Comparison of ENCODE assay signal across 25 cellular contexts in genomic region chr3:56896357-56896756, GRCh38.
DNase-seq lines count a peak whose midpoint lies in the region; ATAC-seq and TF ChIP-seq lines count a peak whose summit lies in the region.
"Had no signal": no experiment of that assay in that cellular context is flagged by ENCODE, and none has a peak within 500 bp of the region (broad histone marks: within the 10 kb centered on the region; RNA-seq: fewer than 3 reads in every experiment).

No MANE protein-coding gene starts in this region.

- ATAC-seq in naive thymus-derived CD4-positive, alpha-beta T cell, result no peak
- no peak for ATAC-seq in stimulated activated memory B cell treated with anti-CD40 and anti-IgM and Interleukin-4, amounts not matched to agents 10 μg/mL and 1 μg/mL and 100 μg/mL, for 72 hours
- ATAC-seq: CD8-positive, alpha-beta T cell; GM12878 had no signal

- H3K27me3 Mint-ChIP-seq in CD4-positive, alpha-beta memory T cell, result no peaks in the 10 kb centered on the region
- H3K27me3 Mint-ChIP-seq in naive thymus-derived CD4-positive, alpha-beta T cell, result no peaks in the 10 kb centered on the region
- H3K27me3 Mint-ChIP-seq in stimulated activated memory B cell treated with anti-CD40 and anti-IgM and Interleukin-4, amounts not matched to agents 10 μg/mL and 1 μg/mL and 100 μg/mL, for 72 hours, result no peaks in the 10 kb centered on the region
- H3K27me3 Mint-ChIP-seq: CD4-positive, CD25-positive, alpha-beta regulatory T cell had no signal

- H3K4me1 ChIP-seq in CD4-positive, alpha-beta memory T cell (ENCODE audit: insufficient read depth, low read length), result peaks cover 55% of the 10 kb centered on the region
- peaks cover 10 to 39% of the 10 kb centered on the region in 2 donors for H3K4me1 ChIP-seq in naive thymus-derived CD4-positive, alpha-beta T cell (ENCODE audit: control insufficient read depth in 2 of 2, insufficient read depth in 2 of 2, low read length in 2 of 2)
- H3K4me1 ChIP-seq in prostate gland (replicated peaks), result no peaks in the 10 kb centered on the region
- H3K4me1 ChIP-seq: BE2C, Caco-2 had no signal

- intact Hi-C loops in CD4-positive, alpha-beta memory T cell (cut with micrococcal nuclease), result no loop called here
- intact Hi-C loops in naive thymus-derived CD4-positive, alpha-beta T cell (cut with micrococcal nuclease), result no loop called here
- intact Hi-C loops in prostate gland (cut with DNase I), result no loop called here

- POLR2A ChIA-PET in CD4-positive, alpha-beta memory T cell (lab: Charles Lee; ENCODE audit: partially characterized antibody), result interaction anchor here (1.0 kb wide), 1 partner anchor 24 kb away, joined by 4 read pairs; no protein-coding TSS in a partner anchor
- POLR2A ChIA-PET in naive thymus-derived CD4-positive, alpha-beta T cell (lab: Charles Lee), result interaction anchor here (0.6 kb wide), 3 partner anchors 8 to 213 kb away, joined by 3 read pairs; partner anchors contain the start of gene TASOR

- peak overlapping the region in 4 of 7 donors; percentile 3 to 22 (median 5) for H3K27ac Mint-ChIP-seq in CD4-positive, alpha-beta memory T cell
- H3K27ac Mint-ChIP-seq in naive thymus-derived CD4-positive, alpha-beta T cell, result peak overlapping the region in 5 of 9 donors; percentile 20 to 83 (median 54)
- H3K27ac Mint-ChIP-seq in stimulated activated memory B cell treated with anti-CD40 and anti-IgM and Interleukin-4, amounts not matched to agents 10 μg/mL and 1 μg/mL and 100 μg/mL, for 72 hours, result no peak overlapping the region
- H3K27ac Mint-ChIP-seq: CD14-positive monocyte; CD8-positive, alpha-beta T cell had no signal

- 43% methylated on average over 3 of the region's 3 CpGs for whole genome bisulfite sequencing in prostate gland

- H3K27ac ChIP-seq in CD4-positive, alpha-beta memory T cell (ENCODE audit: low read depth, low read length), result no peak overlapping the region
- H3K27ac ChIP-seq in naive thymus-derived CD4-positive, alpha-beta T cell (ENCODE audit: low read depth, low read length), result no peak overlapping the region
- no peak overlapping the region for H3K27ac ChIP-seq in prostate gland
- H3K27ac ChIP-seq: BLaER1 had no signal

- no peaks in the 10 kb centered on the region for H3K9me3 Mint-ChIP-seq in CD4-positive, alpha-beta memory T cell
- H3K9me3 Mint-ChIP-seq in naive thymus-derived CD4-positive, alpha-beta T cell, result no peaks in the 10 kb centered on the region
- H3K9me3 Mint-ChIP-seq in stimulated activated memory B cell treated with anti-CD40 and anti-IgM and Interleukin-4, amounts not matched to agents 10 μg/mL and 1 μg/mL and 100 μg/mL, for 72 hours, result no peaks in the 10 kb centered on the region
- H3K9me3 Mint-ChIP-seq: CD14-positive monocyte; CD4-positive, CD25-positive, alpha-beta regulatory T cell; CD8-positive, alpha-beta T cell had no signal

- no peak for DNase-seq in CD4-positive, alpha-beta memory T cell
- peak; percentile 76 for DNase-seq in LNCaP clone FGC (ENCODE audit: low read depth)
- no peak for DNase-seq in naive thymus-derived CD4-positive, alpha-beta T cell
- peak; percentile 12 for DNase-seq in prostate gland (ENCODE audit: low spot score)
- DNase-seq in activated naive CD4-positive, alpha-beta T cell (lab: John Stamatoyannopoulos, UW), result no peak
- DNase-seq in D341Med (ENCODE audit: low spot score), result no peak
- DNase-seq: 8988T; ACHN; BE2C; C1 segment of cervical spinal cord; Caco-2; Calu3; CD4-positive, CD25-positive, alpha-beta regulatory T cell; CD8-positive, alpha-beta T cell; DMS 273 treated with DMSO at 0.1 percent for 48 hours; DMS153; DMS53; DMS79; DND-41; EL; GDM1 had no signal

- TF ChIP-seq CTCF in LNCaP clone FGC (IDR thresholded peaks at IDR 0.05; ENCODE audit: control insufficient read depth, extremely low read depth, insufficient read depth) (no peak), prostate gland (IDR thresholded peaks at IDR 0.05) (no peak)

- peaks cover 13 to 24% of the 10 kb centered on the region in 2 donors for H3K36me3 Mint-ChIP-seq in CD4-positive, alpha-beta memory T cell
- H3K36me3 Mint-ChIP-seq in naive thymus-derived CD4-positive, alpha-beta T cell, result peaks cover 0 to 27% (median 9%) of the 10 kb centered on the region in 5 donors
- H3K36me3 Mint-ChIP-seq in stimulated activated memory B cell treated with anti-CD40 and anti-IgM and Interleukin-4, amounts not matched to agents 10 μg/mL and 1 μg/mL and 100 μg/mL, for 72 hours, result no peaks in the 10 kb centered on the region
- H3K36me3 Mint-ChIP-seq: CD14-positive monocyte had no signal

- H3K9me3 ChIP-seq in CD4-positive, alpha-beta memory T cell (ENCODE audit: control insufficient read depth in 1 of 2, low read length in 2 of 2), result no peaks in the 10 kb centered on the region
- no peaks in the 10 kb centered on the region for H3K9me3 ChIP-seq in naive thymus-derived CD4-positive, alpha-beta T cell (ENCODE audit: control insufficient read depth in 2 of 3, low read length in 3 of 3)
- H3K9me3 ChIP-seq in prostate gland, result no peaks in the 10 kb centered on the region
- H3K9me3 ChIP-seq: BE2C, BLaER1, Caco-2 had no signal

- CTCF ChIA-PET in CD4-positive, alpha-beta memory T cell (lab: Charles Lee; ENCODE audit: partially characterized antibody), result interaction anchor here (1.0 to 1.6 kb wide), 3 partner anchors 13 to 195 kb away, joined by 3 to 4 read pairs (median 4); no protein-coding TSS in a partner anchor
- CTCF ChIA-PET in naive thymus-derived CD4-positive, alpha-beta T cell (lab: Charles Lee), result no interaction called here

- peaks cover 52 to 81% (median 70%) of the 10 kb centered on the region in 4 donors for H3K4me1 Mint-ChIP-seq in CD4-positive, alpha-beta memory T cell
- H3K4me1 Mint-ChIP-seq in naive thymus-derived CD4-positive, alpha-beta T cell, result peaks cover 25 to 84% (median 68%) of the 10 kb centered on the region in 7 donors
- peaks cover 15% of the 10 kb centered on the region for H3K4me1 Mint-ChIP-seq in stimulated activated memory B cell treated with anti-CD40 and anti-IgM and Interleukin-4, amounts not matched to agents 10 μg/mL and 1 μg/mL and 100 μg/mL, for 72 hours

- no peak overlapping the region for H3K4me3 ChIP-seq in CD4-positive, alpha-beta memory T cell (ENCODE audit: low read length in 2 of 2)
- H3K4me3 ChIP-seq in LNCaP clone FGC (ENCODE audit: low read depth, low read length) (no peak overlapping the region), prostate gland (no peak overlapping the region)
- H3K4me3 ChIP-seq in naive thymus-derived CD4-positive, alpha-beta T cell (ENCODE audit: low read length), result no peak overlapping the region
- H3K4me3 ChIP-seq: BLaER1, GM12878 had no signal

- no peaks in the 10 kb centered on the region for H3K36me3 ChIP-seq in CD4-positive, alpha-beta memory T cell (ENCODE audit: insufficient read depth, low read length)
- no peaks in the 10 kb centered on the region for H3K36me3 ChIP-seq in naive thymus-derived CD4-positive, alpha-beta T cell (ENCODE audit: control insufficient read depth in 2 of 3, insufficient read depth in 3 of 3, low read length in 3 of 3)
- no peaks in the 10 kb centered on the region for H3K36me3 ChIP-seq in prostate gland
- H3K36me3 ChIP-seq: BE2C, BLaER1 had no signal

- no peak for TF ChIP-seq POLR2A in prostate gland (IDR thresholded peaks at IDR 0.05)

- no peaks in the 10 kb centered on the region for H3K27me3 ChIP-seq in CD4-positive, alpha-beta memory T cell (ENCODE audit: insufficient read depth, low read length)
- H3K27me3 ChIP-seq in naive thymus-derived CD4-positive, alpha-beta T cell (ENCODE audit: control insufficient read depth in 2 of 2, insufficient read depth in 2 of 2, low read length in 2 of 2), result no peaks in the 10 kb centered on the region
- no peaks in the 10 kb centered on the region for H3K27me3 ChIP-seq in prostate gland (replicated peaks; ENCODE audit: insufficient read depth)
- H3K27me3 ChIP-seq: BE2C, BLaER1 had no signal

- H3K4me3 Mint-ChIP-seq in CD4-positive, alpha-beta memory T cell, result no peak overlapping the region
- peak overlapping the region in 1 of 10 donors; percentile 12 for H3K4me3 Mint-ChIP-seq in naive thymus-derived CD4-positive, alpha-beta T cell
- H3K4me3 Mint-ChIP-seq in stimulated activated memory B cell treated with anti-CD40 and anti-IgM and Interleukin-4, amounts not matched to agents 10 μg/mL and 1 μg/mL and 100 μg/mL, for 72 hours, result no peak overlapping the region
- H3K4me3 Mint-ChIP-seq: CD14-positive monocyte; CD4-positive, CD25-positive, alpha-beta regulatory T cell had no signal

Comparison
In these comparisons a context has a peak if more than half of its experiments do, and no peak if none do; other contexts are left out.
1. DNase-seq: peak in LNCaP clone FGC (single experiment) and prostate gland (single experiment); none in CD4-positive, alpha-beta memory T cell (0 of 5), naive thymus-derived CD4-positive, alpha-beta T cell (0 of 9), activated naive CD4-positive, alpha-beta T cell (0 of 4) and D341Med (single experiment).